9 cellular contexts compared by ENCODE assay signal in the genomic region with DNA sequence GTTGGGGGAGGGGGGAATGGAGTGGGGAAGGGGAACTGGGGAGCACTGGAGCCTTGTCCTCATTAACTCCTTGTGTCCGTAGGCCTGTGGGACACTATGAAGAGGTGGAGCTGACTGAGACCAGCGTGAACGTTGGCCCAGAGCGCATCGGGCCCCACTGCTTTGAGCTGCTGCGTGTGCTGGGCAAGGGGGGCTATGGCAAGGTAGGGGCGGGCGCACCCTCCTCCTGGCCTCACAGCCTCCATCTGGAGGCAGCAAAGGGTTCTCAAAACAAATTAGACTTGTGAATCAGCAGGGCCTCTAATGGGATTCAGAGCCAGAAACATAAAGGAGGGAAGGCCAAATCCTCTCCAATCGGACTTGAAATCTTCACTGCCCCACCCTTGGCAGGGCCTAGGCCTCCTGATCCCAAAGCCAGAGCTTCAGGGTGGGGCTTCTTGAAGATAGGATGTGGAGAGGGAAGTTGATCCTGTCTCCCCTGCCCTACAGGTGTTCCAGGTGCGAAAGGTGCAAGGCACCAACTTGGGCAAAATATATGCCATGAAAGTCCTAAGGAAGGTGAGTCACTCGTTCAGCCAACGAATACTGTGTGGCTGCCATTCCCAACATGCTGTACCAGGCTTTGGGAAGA. TPM values are rescaled to one million over a fixed set of nuclear protein-coding genes. Genes with fewer than 3 reads are reported as not detected.
DNase-seq lines count a peak whose midpoint lies in the region; ATAC-seq, FAIRE-seq and TF ChIP-seq lines count a peak whose summit lies in the region.
"Had no signal": no experiment of that assay in that cellular context is flagged by ENCODE, and none has a peak within 500 bp of the region (broad histone marks: within the 10 kb centered on the region; RNA-seq: fewer than 3 reads in every experiment).

No MANE protein-coding gene starts in this region.

- CTCF ChIA-PET in Calu3 (lab: Charles Lee): interaction anchor here (0.6 to 0.7 kb wide), 2 partner anchors 10 to 605 kb away, joined by 3 read pairs; no protein-coding TSS in a partner anchor

- no TSS peak for BruUV-seq in Calu3 (replicated peaks; lab: Mats Ljungman, UMichigan)

- H3K4me3 Mint-ChIP-seq in Calu3 (ENCODE audit: low read depth, unreplicated experiment): peak overlapping the region; percentile 93

- FAIRE-seq in pancreas (lab: Jason Lieb, UNC): no peak

- no peak for TF ChIP-seq POLR2A in Peyer's patch (IDR thresholded peaks at IDR 0.05)

- no peak for TF ChIP-seq CTCF in Calu3 (IDR thresholded peaks at IDR 0.05; ENCODE audit: unreplicated experiment)
- TF ChIP-seq CTCF in Peyer's patch (IDR thresholded peaks at IDR 0.05): no peak
- no peak for TF ChIP-seq CTCF in pancreas (IDR thresholded peaks at IDR 0.05)

- H3K4me1 Mint-ChIP-seq in Calu3 (ENCODE audit: low read depth, unreplicated experiment): no peaks in the 10 kb centered on the region

- H3K9me3 Mint-ChIP-seq in Calu3 (ENCODE audit: low read depth, unreplicated experiment): no peaks in the 10 kb centered on the region

- no peaks in the 10 kb centered on the region for H3K27me3 Mint-ChIP-seq in Calu3 (ENCODE audit: unreplicated experiment)

- H3K9me3 ChIP-seq in Peyer's patch (no peaks in the 10 kb centered on the region), esophagus (ENCODE audit: control insufficient read depth in 2 of 2, insufficient read depth in 1 of 2, low read depth in 1 of 2, low read length in 1 of 2) (no peaks in the 10 kb centered on the region), pancreas (no peaks in the 10 kb centered on the region)

- 29 to 33% methylated on average over 12 of the region's 12 CpGs for WGBS in esophagus, 2 donors
- 31 to 33% methylated on average over 12 of the region's 12 CpGs for WGBS in pancreas, 2 donors

- H3K27ac Mint-ChIP-seq in Calu3 (ENCODE audit: unreplicated experiment): peak overlapping the region; percentile 92

- H3K27me3 ChIP-seq in Peyer's patch (no peaks in the 10 kb centered on the region), esophagus (ENCODE audit: control insufficient read depth in 1 of 2, insufficient read depth in 2 of 2, low read length in 2 of 2) (no peaks in the 10 kb centered on the region), pancreas (no peaks in the 10 kb centered on the region)

- intact Hi-C loops in Calu3 (cut with micrococcal nuclease; ENCODE audit: unreplicated experiment) (loop anchor here (10.0 kb wide), 1 partner anchor 76 kb away; the partner anchor contains the start of genes CDK2AP2 and PITPNM1), pancreas (cut with DNase I) (no loop called here)

- peak overlapping the region; percentile 90 to 97 (median 95) for H3K27ac ChIP-seq in Peyer's patch
- H3K27ac ChIP-seq in esophagus (ENCODE audit: low read depth in 2 of 2, low read length in 1 of 2): peak overlapping the region; percentile 95
- H3K27ac ChIP-seq in pancreas: peak overlapping the region in 1 of 4 donors; percentile 89

- DNase-seq in Calu3: no peak
- no peak for DNase-seq in Peyer's patch
- no peak for DNase-seq in pancreas
- DNase-seq in SKM-1 (lab: John Stamatoyannopoulos, UW; ENCODE audit: unreplicated experiment): no peak
- no peak for DNase-seq in CD1c-positive myeloid dendritic cell (ENCODE audit: extremely low spot score)
- DNase-seq in NCI-H187 treated with DMSO at 0.1 percent for 48 hours (lab: John Stamatoyannopoulos, UW): no peak
- DNase-seq in NCI-H526 (lab: John Stamatoyannopoulos, UW): no peak
- DNase-seq: activated CD4-positive, alpha-beta T cell treated with anti-CD3 and anti-CD28 coated beads, Interleukin-2, amount 50 U/mL, for 4 hours had no signal

- H3K4me3 ChIP-seq in Peyer's patch (peak overlapping the region; percentile 83 to 96 (median 93)), esophagus (ENCODE audit: low read depth in 1 of 2, low read length in 2 of 2) (peak overlapping the region; percentile 89 to 94), pancreas (peak overlapping the region; percentile 59 to 94 (median 84))

- peaks cover 0 to 34% (median 0%) of the 10 kb centered on the region in 3 donors for H3K36me3 ChIP-seq in Peyer's patch
- H3K36me3 ChIP-seq in esophagus (ENCODE audit: control insufficient read depth in 2 of 2, insufficient read depth in 2 of 2, low read length in 1 of 2): peaks cover 0 to 31% of the 10 kb centered on the region in 2 donors
- peaks cover 0 to 16% (median 8%) of the 10 kb centered on the region in 3 donors for H3K36me3 ChIP-seq in pancreas

- no peak for ATAC-seq in pancreas

- H3K4me1 ChIP-seq in Peyer's patch (peaks cover 0 to 27% (median 14%) of the 10 kb centered on the region in 4 donors), esophagus (ENCODE audit: control insufficient read depth in 2 of 2, insufficient read depth in 2 of 2, low read length in 1 of 2) (peaks cover 2 to 14% of the 10 kb centered on the region in 2 donors), pancreas (peaks cover 4 to 14% (median 12%) of the 10 kb centered on the region in 3 donors)

- peaks cover 36% of the 10 kb centered on the region for H3K36me3 Mint-ChIP-seq in Calu3 (ENCODE audit: insufficient read depth, unreplicated experiment)

RNA-seq across cellular contexts. Expression of gene RPS6KB2, which starts 0.9 kb away (rescaled TPM):
- total RNA-seq in Calu3 (2022) (44.3 and 47.5 TPM in 2 replicates), Peyer's patch (10 to 100 TPM; 58.0 to 88.3 (median 63.5) TPM), pancreas (10 to 100 TPM; 17.6 to 29.3 (median 21.7) TPM)
- polyA plus RNA-seq in esophagus (10 to 100 TPM; 79.6 to 85.9 TPM), pancreas (10 to 100 TPM; 57.4 to 71.6 TPM)

RNA-seq across cellular contexts. Expression of gene PTPRCAP, which starts 8.3 kb away (rescaled TPM):
- total RNA-seq in Calu3 (2022) (0.51 and 1.3 TPM in 2 replicates), Peyer's patch (10 to 100 TPM; 17.3 to 56.9 (median 21.7) TPM), pancreas (1 to 10 TPM in 4 of 6 donors, under 1 TPM in 2; 0.63 to 4.1 (median 1.8) TPM)
- polyA plus RNA-seq in esophagus (1 to 10 TPM; 6.2 to 6.5 TPM), pancreas (10 to 100 TPM; 10.9 to 13.1 TPM)

RNA-seq across cellular contexts. Expression of gene CARNS1, which starts 13.7 kb away (rescaled TPM):
- total RNA-seq in Calu3 (2022) (0.10 TPM in 1 of 2 replicates, not detected in the other), Peyer's patch (1 to 10 TPM in 1 of 4 donors, under 1 TPM in 2, not detected in 1; 0.54 to 1.2 (median 0.83) TPM), pancreas (1 to 10 TPM in 1 of 6 donors, under 1 TPM in 5; 0.39 to 1.1 (median 0.80) TPM)
- polyA plus RNA-seq in esophagus (under 1 TPM; 0.21 to 0.29 TPM), pancreas (1 to 10 TPM in 1 of 2 donors, under 1 TPM in 1; 0.89 to 2.2 TPM)

RNA-seq across cellular contexts. Expression of gene CORO1B, which starts 14.1 kb away (rescaled TPM):
- total RNA-seq in Calu3 (2022) (103 and 116 TPM in 2 replicates), Peyer's patch (100 to 1,000 TPM in 3 of 4 donors, 10 to 100 TPM in 1; 68.5 to 161 (median 138) TPM), pancreas (10 to 100 TPM; 40.3 to 56.3 (median 47.7) TPM)
- polyA plus RNA-seq in esophagus (100 to 1,000 TPM in 1 of 2 donors, 10 to 100 TPM in 1; 70.7 to 114 TPM), pancreas (10 to 100 TPM; 53.0 to 66.4 TPM)

RNA-seq across cellular contexts. Expression of gene GPR152, which starts 23.4 kb away (rescaled TPM):
- total RNA-seq in Calu3 (2022) (not detected in 2 replicates), Peyer's patch (not detected), pancreas (not detected)
- polyA plus RNA-seq in esophagus (not detected), pancreas (not detected)
